2 cellular contexts compared by ENCODE assay signal in genomic region chr4:2067446-2068197, GRCh38.
TF ChIP-seq lines count a peak whose summit lies in the region.

No MANE protein-coding gene starts in this region.

TF ChIP-seq in H1, 55 proteins besides CTCF, POLR2A, EP300 and RAD21:
- TF ChIP-seq CBX5 (IDR thresholded peaks at IDR 0.05; ENCODE audit: low read depth, low read length) (no peak), POLR2AphosphoS5 (IDR thresholded peaks at IDR 0.05; ENCODE audit: low read depth, low read length) (no peak), CHD1 (IDR thresholded peaks at IDR 0.05; ENCODE audit: low read depth, low read length) (no peak), SP2 (IDR thresholded peaks at IDR 0.05; ENCODE audit: low read length) (no peak), ZNF274 (IDR thresholded peaks at IDR 0.05; ENCODE audit: borderline replicate concordance, extremely low read depth, low read length) (no peak), JUN (IDR thresholded peaks at IDR 0.05; ENCODE audit: low read depth, low read length) (no peak), GTF2F1 (IDR thresholded peaks at IDR 0.05; ENCODE audit: borderline replicate concordance, low read depth, low read length) (no peak), RXRA (IDR thresholded peaks at IDR 0.05; ENCODE audit: insufficient read depth, low read depth, low read length) (no peak), TAF7 (optimal IDR thresholded peaks at IDR 0.05; ENCODE audit: borderline replicate concordance, low read depth, low read length) (no peak), KDM5A (IDR thresholded peaks at IDR 0.05; ENCODE audit: low read length) (no peak), SIX5 (IDR thresholded peaks at IDR 0.05; ENCODE audit: low read depth, low read length) (no peak), FOSL1 (IDR thresholded peaks at IDR 0.05; ENCODE audit: insufficient read depth, low read depth, low read length) (no peak), E2F6 (IDR thresholded peaks at IDR 0.05) (no peak), TAF1 (IDR thresholded peaks at IDR 0.05; ENCODE audit: low read depth, low read length) (no peak)

TF ChIP-seq in GM12891, 5 proteins besides CTCF, POLR2A, EP300 and RAD21:
- TF ChIP-seq POLR2AphosphoS5 (IDR thresholded peaks at IDR 0.05; ENCODE audit: low read depth, low read length) = no peak
- TF ChIP-seq SPI1 (IDR thresholded peaks at IDR 0.05; ENCODE audit: low read depth, low read length) = no peak
- TF ChIP-seq POU2F2 (IDR thresholded peaks at IDR 0.05; ENCODE audit: low read depth, low read length) = no peak
- no peak for TF ChIP-seq PAX5 (IDR thresholded peaks at IDR 0.05; ENCODE audit: insufficient read depth, low read length, severe bottlenecking)
- TF ChIP-seq TAF1 (IDR thresholded peaks at IDR 0.05; ENCODE audit: low read depth, low read length) = no peak
